In genomic region chr5:141476132-141476909, GRCh38 we compare ENCODE assay signal across 8 cellular contexts. TPM values are rescaled to one million over a fixed set of nuclear protein-coding genes. Genes with fewer than 3 reads are reported as not detected.
A peak's percentile ranks its signal among the peaks of the same experiment; 100 is the strongest.
DNase-seq lines count a peak whose midpoint lies in the region; ATAC-seq and TF ChIP-seq lines count a peak whose summit lies in the region.

No MANE protein-coding gene starts in this region.

- no peak overlapping the region for H3K27ac Mint-ChIP-seq in stimulated activated effector memory CD8-positive, alpha-beta T cell treated with anti-CD3 and anti-CD28 coated beads, Interleukin-12 subunit alpha, Interleukin-12 subunit beta, amount 100 ng/mL, for 72 hours

- no peaks in the 10 kb centered on the region for H3K27me3 ChIP-seq in breast epithelium

- peak overlapping the region; percentile 93 to 94 for H3K27ac ChIP-seq in breast epithelium

- H3K4me3 Mint-ChIP-seq in stimulated activated effector memory CD8-positive, alpha-beta T cell treated with anti-CD3 and anti-CD28 coated beads, Interleukin-12 subunit alpha, Interleukin-12 subunit beta, amount 100 ng/mL, for 72 hours = peak overlapping the region; percentile 82

- intact Hi-C loops in breast epithelium (cut with DNase I; ENCODE audit: low total_unique reads) = no loop called here

- peak; percentile 30 for DNase-seq in stimulated activated CD4-positive, alpha-beta T cell treated with anti-CD3 and anti-CD28 coated beads, Interleukin-15, amount 100 ng/mL, for 24 hours
- DNase-seq in stimulated activated CD4-positive, alpha-beta T cell treated with anti-CD3 and anti-CD28 coated beads, Interleukin-12 subunit alpha, Interleukin-12 subunit beta, amount 100 ng/mL, for 4 hours = no peak
- DNase-seq in NCI-H460 (ENCODE audit: extremely low read depth, low read depth) (peak; percentile 44), breast epithelium (ENCODE audit: low spot score in 2 of 2) (peak in 1 of 2 donors; percentile 54), islet precursor cell (peak; percentile 73)
- DNase-seq in stimulated activated effector memory CD8-positive, alpha-beta T cell treated with anti-CD3 and anti-CD28 coated beads, Interleukin-12 subunit alpha, Interleukin-12 subunit beta, amount 100 ng/mL, for 72 hours (ENCODE audit: low spot score in 2 of 2) = no peak
- no peak for DNase-seq in stimulated activated naive CD4-positive, alpha-beta T cell (lab: John Stamatoyannopoulos, UW)

- H3K9me3 ChIP-seq in breast epithelium = no peaks in the 10 kb centered on the region

- peak overlapping the region; percentile 71 to 78 (median 74) for H3K4me3 ChIP-seq in breast epithelium

- H3K4me1 Mint-ChIP-seq in stimulated activated effector memory CD8-positive, alpha-beta T cell treated with anti-CD3 and anti-CD28 coated beads, Interleukin-12 subunit alpha, Interleukin-12 subunit beta, amount 100 ng/mL, for 72 hours = peaks cover 32% of the 10 kb centered on the region

- no peaks in the 10 kb centered on the region for H3K36me3 Mint-ChIP-seq in stimulated activated effector memory CD8-positive, alpha-beta T cell treated with anti-CD3 and anti-CD28 coated beads, Interleukin-12 subunit alpha, Interleukin-12 subunit beta, amount 100 ng/mL, for 72 hours

- ATAC-seq in HG02852 (IDR thresholded peaks at IDR 0.05; ENCODE audit: unreplicated experiment) = peak; percentile 26
- peak; percentile 37 for ATAC-seq in stimulated activated effector memory CD8-positive, alpha-beta T cell treated with anti-CD3 and anti-CD28 coated beads, Interleukin-12 subunit alpha, Interleukin-12 subunit beta, amount 100 ng/mL, for 72 hours

- TF ChIP-seq POLR2A in breast epithelium (IDR thresholded peaks at IDR 0.05) = no peak

- H3K36me3 ChIP-seq in breast epithelium = no peaks in the 10 kb centered on the region

- peaks cover 0 to 14% of the 10 kb centered on the region in 2 donors for H3K4me1 ChIP-seq in breast epithelium

- no peak for TF ChIP-seq CTCF in breast epithelium (IDR thresholded peaks at IDR 0.05)

- no peaks in the 10 kb centered on the region for H3K9me3 Mint-ChIP-seq in stimulated activated effector memory CD8-positive, alpha-beta T cell treated with anti-CD3 and anti-CD28 coated beads, Interleukin-12 subunit alpha, Interleukin-12 subunit beta, amount 100 ng/mL, for 72 hours

RNA-seq across cellular contexts. Expression of gene PCDHGC3, which starts 0.6 kb away (rescaled TPM):
- total RNA-seq in NCI-H460 (2014; rRNA removed; shearing (Covaris generic)) = 5.9 and 7.0 TPM in 2 replicates
- 9.7 and 11.1 TPM in 2 replicates for polyA plus RNA-seq in NCI-H460 (2014; cell fraction: nucleus; rRNA removed)
- total RNA-seq in breast epithelium = 10 to 100 TPM; 29.6 to 41.6 (median 35.1) TPM

RNA-seq across cellular contexts. Expression of gene PCDHGC4, which starts 8.5 kb away (rescaled TPM):
- total RNA-seq in NCI-H460 (2014; rRNA removed; shearing (Covaris generic)) = 0.12 TPM in 2 replicates
- 0.13 and 0.24 TPM in 2 replicates for polyA plus RNA-seq in NCI-H460 (2014; cell fraction: nucleus; rRNA removed)
- total RNA-seq in breast epithelium = 1 to 10 TPM; 2.6 to 6.2 (median 6.0) TPM

RNA-seq across cellular contexts. Expression of gene PCDHGC5, which starts 12.6 kb away (rescaled TPM):
- 0.30 TPM in 1 of 2 replicates, not detected in the other for total RNA-seq in NCI-H460 (2014; rRNA removed; shearing (Covaris generic))
- 0.35 TPM in 1 of 2 replicates, not detected in the other for polyA plus RNA-seq in NCI-H460 (2014; cell fraction: nucleus; rRNA removed)
- 1 to 10 TPM; 2.1 to 3.5 (median 3.3) TPM for total RNA-seq in breast epithelium

RNA-seq across cellular contexts. Expression of gene PCDHGA12, which starts 46.0 kb away (rescaled TPM):
- 0.20 and 0.42 TPM in 2 replicates for total RNA-seq in NCI-H460 (2014; rRNA removed; shearing (Covaris generic))
- polyA plus RNA-seq in NCI-H460 (2014; cell fraction: nucleus; rRNA removed) = 0.76 and 1.5 TPM in 2 replicates
- total RNA-seq in breast epithelium = 10 to 100 TPM in 2 of 3 donors, 1 to 10 TPM in 1; 9.8 to 12.0 (median 11.1) TPM

RNA-seq across cellular contexts. Expression of gene PCDHGA11, which starts 55.5 kb away (rescaled TPM):
- total RNA-seq in NCI-H460 (2014; rRNA removed; shearing (Covaris generic)) = 0.52 and 0.87 TPM in 2 replicates
- 0.85 and 2.7 TPM in 2 replicates for polyA plus RNA-seq in NCI-H460 (2014; cell fraction: nucleus; rRNA removed)
- 1 to 10 TPM; 5.0 to 9.8 (median 9.7) TPM for total RNA-seq in breast epithelium

Comparison
In these comparisons a context has a peak if more than half of its experiments do, and no peak if none do; other contexts are left out.
1. DNase-seq: peak in stimulated activated CD4-positive, alpha-beta T cell treated with anti-CD3 and anti-CD28 coated beads, Interleukin-15, amount 100 ng/mL, for 24 hours (single experiment), NCI-H460 (single experiment) and islet precursor cell (single experiment); none in stimulated activated CD4-positive, alpha-beta T cell treated with anti-CD3 and anti-CD28 coated beads, Interleukin-12 subunit alpha, Interleukin-12 subunit beta, amount 100 ng/mL, for 4 hours (single experiment), stimulated activated effector memory CD8-positive, alpha-beta T cell treated with anti-CD3 and anti-CD28 coated beads, Interleukin-12 subunit alpha, Interleukin-12 subunit beta, amount 100 ng/mL, for 72 hours (0 of 2) and stimulated activated naive CD4-positive, alpha-beta T cell (0 of 6).